ENCODE assay signal across 21 cellular contexts in the genomic region with DNA sequence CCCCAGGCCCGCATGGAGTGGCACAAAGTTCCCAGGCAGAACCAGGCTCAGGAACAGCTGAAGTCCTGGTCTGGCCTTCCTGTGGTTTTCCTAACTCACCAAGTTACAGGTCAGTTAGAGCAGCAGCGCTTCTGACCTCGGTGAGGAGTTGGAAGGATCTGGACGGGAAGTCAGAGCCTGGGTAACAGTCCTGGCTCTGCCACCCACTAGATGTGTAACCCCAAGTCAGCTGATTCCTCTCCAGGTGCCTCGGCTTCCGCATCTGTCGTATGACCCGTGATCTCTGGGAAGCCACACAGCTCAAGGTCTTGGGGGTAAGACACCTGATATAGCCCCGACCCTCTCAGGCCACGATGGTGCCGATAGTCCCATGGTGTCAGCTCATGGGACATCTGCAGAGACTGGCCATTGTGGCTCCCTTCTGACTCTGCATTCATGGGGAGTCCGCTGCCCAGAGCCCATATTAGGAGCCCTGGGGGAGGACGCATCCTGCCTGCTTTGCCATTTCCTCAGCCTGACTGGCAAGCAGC. TPM values are rescaled to one million over a fixed set of nuclear protein-coding genes. Genes with fewer than 3 reads are reported as not detected.
DNase-seq lines count a peak whose midpoint lies in the region; ATAC-seq and TF ChIP-seq lines count a peak whose summit lies in the region.
"Had no signal": no experiment of that assay in that cellular context is flagged by ENCODE, and none has a peak within 500 bp of the region (broad histone marks: within the 10 kb centered on the region; RNA-seq: fewer than 3 reads in every experiment).

No MANE protein-coding gene starts in this region.

- peaks cover 0 to 6% (median 2%) of the 10 kb centered on the region in 9 donors for H3K9me3 Mint-ChIP-seq in naive thymus-derived CD8-positive, alpha-beta T cell

- H3K36me3 Mint-ChIP-seq in naive thymus-derived CD8-positive, alpha-beta T cell = no peaks in the 10 kb centered on the region

- H3K4me3 ChIP-seq in spleen = no peak overlapping the region
- H3K4me3 ChIP-seq in BE2C (ENCODE audit: low read depth, low read length) = no peak overlapping the region
- H3K4me3 ChIP-seq: A549, HAP-1 had no signal

- no peak overlapping the region for H3K4me3 Mint-ChIP-seq in naive thymus-derived CD8-positive, alpha-beta T cell
- H3K4me3 Mint-ChIP-seq: B cell had no signal

- DNase-seq in cardiac septum (ENCODE audit: low spot score) = peak; percentile 67
- DNase-seq in left ventricle myocardium superior = no peak
- DNase-seq in islet precursor cell = peak; percentile 50
- peak; percentile 31 for DNase-seq in spleen
- DNase-seq in activated T-cell treated with anti-CD3 and anti-CD28 coated beads for 4 hours = no peak
- no peak for DNase-seq in naive thymus-derived CD8-positive, alpha-beta T cell
- no peak for DNase-seq in BE2C
- DNase-seq: DMS79, KBM-7, NCI-H1092, NCI-H1436, NCI-H187 treated with DMSO at 0.1 percent for 48 hours, NCI-H2107, NCI-H446 treated with DMSO at 0.1 percent for 48 hours, NCI-H526 treated with DMSO at 0.1 percent for 48 hours, SIG-M5 had no signal

- H3K27me3 ChIP-seq in spleen (replicated peaks in 1 of 7) = peaks cover 0 to 23% (median 0%) of the 10 kb centered on the region in 7 donors
- no peaks in the 10 kb centered on the region for H3K27me3 ChIP-seq in BE2C

- H3K9me3 ChIP-seq in spleen = no peaks in the 10 kb centered on the region
- no peaks in the 10 kb centered on the region for H3K9me3 ChIP-seq in BE2C
- H3K9me3 ChIP-seq: A549, HAP-1 had no signal

- ATAC-seq in left ventricle myocardium superior = no peak
- ATAC-seq in naive thymus-derived CD8-positive, alpha-beta T cell = no peak
- ATAC-seq: A549, SK-N-SH treated with all-trans-retinoic acid at 6 μM for 48 hours had no signal

- H3K4me1 Mint-ChIP-seq in naive thymus-derived CD8-positive, alpha-beta T cell = peaks cover 0 to 6% (median 0%) of the 10 kb centered on the region in 4 donors
- H3K4me1 Mint-ChIP-seq: B cell had no signal

- 70 to 80% (median 76%) methylated on average over 11 to 13 of the region's 13 CpGs for WGBS in spleen, 5 donors

- H3K27ac Mint-ChIP-seq in naive thymus-derived CD8-positive, alpha-beta T cell = no peak overlapping the region
- H3K27ac Mint-ChIP-seq: B cell had no signal

- peaks cover 0 to 8% (median 2%) of the 10 kb centered on the region in 6 donors for H3K4me1 ChIP-seq in spleen
- no peaks in the 10 kb centered on the region for H3K4me1 ChIP-seq in BE2C
- H3K4me1 ChIP-seq: A549, HAP-1 had no signal

- TF ChIP-seq CTCF in spleen (IDR thresholded peaks at IDR 0.05 in 8 of 11, conservative IDR thresholded peaks at IDR 0.05 in 3 of 11) = no peak
- TF ChIP-seq CTCF in BE2C (IDR thresholded peaks at IDR 0.05; ENCODE audit: low read depth, low read length) = no peak

- POLR2A ChIA-PET in naive thymus-derived CD8-positive, alpha-beta T cell (lab: Charles Lee) = no interaction called here

- intact Hi-C loops in cardiac septum (cut with DNase I) (loop anchor here (5.0 kb wide), 1 partner anchor 210 kb away; no protein-coding TSS in a partner anchor), left ventricle myocardium superior (cut with micrococcal nuclease) (no loop called here), spleen (cut with DNase I; ENCODE audit: low total_unique reads) (loop anchor here (10.0 kb wide), 1 partner anchor 208 kb away; no protein-coding TSS in a partner anchor)

- peaks cover 7 to 16% (median 11%) of the 10 kb centered on the region in 5 donors for H3K27me3 Mint-ChIP-seq in naive thymus-derived CD8-positive, alpha-beta T cell

- H3K27ac ChIP-seq in spleen = no peak overlapping the region
- H3K27ac ChIP-seq: A549, RWPE1 had no signal

- TF ChIP-seq POLR2A in spleen (IDR thresholded peaks at IDR 0.05) = no peak

- H3K36me3 ChIP-seq in spleen (no peaks in the 10 kb centered on the region), BE2C (no peaks in the 10 kb centered on the region)
- H3K36me3 ChIP-seq: HAP-1 had no signal

RNA-seq across cellular contexts. Expression of a gene that starts 8.3 kb away (rescaled TPM):
- 5.9 TPM for total RNA-seq in cardiac septum
- total RNA-seq in left ventricle myocardium superior = 2.8 TPM
- 1 to 10 TPM; 2.0 to 5.1 (median 2.6) TPM for total RNA-seq in spleen
- polyA plus RNA-seq in spleen = 1 to 10 TPM; 2.0 to 2.6 (median 2.2) TPM
- total RNA-seq in naive thymus-derived CD8-positive, alpha-beta T cell = under 1 TPM; 0.13 to 0.19 TPM
- under 1 TPM in 2 of 3 donors, not detected in 1; 0.32 to 0.55 TPM for polyA plus RNA-seq in naive thymus-derived CD8-positive, alpha-beta T cell
- polyA plus RNA-seq in BE2C (2012; ENCODE audit: insufficient read depth, insufficient read length, low read depth) = 3.1 TPM

RNA-seq across cellular contexts. Expression of a gene that starts 34.6 kb away (rescaled TPM):
- total RNA-seq in cardiac septum (47.1 TPM), left ventricle myocardium superior (31.0 TPM), spleen (10 to 100 TPM; 44.6 to 50.2 (median 48.7) TPM)
- polyA plus RNA-seq in spleen = 10 to 100 TPM; 53.7 to 61.1 (median 56.9) TPM
- total RNA-seq in naive thymus-derived CD8-positive, alpha-beta T cell = 10 to 100 TPM; 80.5 to 86.4 TPM
- 10 to 100 TPM; 54.9 to 87.0 (median 70.8) TPM for polyA plus RNA-seq in naive thymus-derived CD8-positive, alpha-beta T cell
- 291 TPM for polyA plus RNA-seq in BE2C (2012; ENCODE audit: insufficient read depth, insufficient read length, low read depth)

RNA-seq across cellular contexts. Expression of a gene that starts 52.7 kb away (rescaled TPM):
- total RNA-seq in cardiac septum (10.8 TPM), left ventricle myocardium superior (3.6 TPM), spleen (1 to 10 TPM in 5 of 7 donors, under 1 TPM in 2; 0.65 to 3.9 (median 1.8) TPM)
- under 1 TPM; 0.41 to 0.77 (median 0.67) TPM for polyA plus RNA-seq in spleen
- total RNA-seq in naive thymus-derived CD8-positive, alpha-beta T cell = 1 to 10 TPM in 1 of 2 experiments, under 1 TPM in 1; 0.36 to 1.2 TPM
- polyA plus RNA-seq in naive thymus-derived CD8-positive, alpha-beta T cell = under 1 TPM in 1 of 3 donors, not detected in 2; 0.12 TPM
- 9.4 TPM for polyA plus RNA-seq in BE2C (2012; ENCODE audit: insufficient read depth, insufficient read length, low read depth)

Comparison
In these comparisons a context has a peak if more than half of its experiments do, and no peak if none do; other contexts are left out.
1. DNase-seq: peak in cardiac septum (single experiment), islet precursor cell (single experiment) and spleen (single experiment); none in left ventricle myocardium superior (single experiment), activated T-cell treated with anti-CD3 and anti-CD28 coated beads for 4 hours (single experiment), naive thymus-derived CD8-positive, alpha-beta T cell (0 of 10) and BE2C (single experiment).